In genomic region chrX:70196961-70197805, GRCh38 we compare ENCODE assay signal across 9 cellular contexts. TPM values are rescaled to one million over a fixed set of nuclear protein-coding genes. Genes with fewer than 3 reads are reported as not detected.
DNase-seq lines count a peak whose midpoint lies in the region; ATAC-seq and TF ChIP-seq lines count a peak whose summit lies in the region.
"Had no signal": no experiment of that assay in that cellular context is flagged by ENCODE, and none has a peak within 500 bp of the region (broad histone marks: within the 10 kb centered on the region; RNA-seq: fewer than 3 reads in every experiment).

No MANE protein-coding gene starts in this region.

- H3K27ac Mint-ChIP-seq in CD8-positive, alpha-beta memory T cell = no peak overlapping the region
- H3K27ac Mint-ChIP-seq in activated T-helper 2 cell treated with anti-CD3 and anti-CD28 coated beads, Interferon-gamma antibody, Interleukin-2, Interleukin-4, amounts not matched to agents 10 μg/mL and 5 μg/mL and 100 μg/mL, durations not matched to agents 14 hours and 24 hours and 36 hours = no peak overlapping the region

- peak; percentile 3 for TF ChIP-seq CTCF in HL-60 (IDR thresholded peaks at IDR 0.05; ENCODE audit: insufficient read depth, low read length)

- DNase-seq in CD8-positive, alpha-beta memory T cell = peak; percentile 35 to 70 (median 47)
- peak; percentile 21 to 47 for DNase-seq in HL-60 (ENCODE audit: low read depth in 1 of 2, low spot score in 1 of 2)
- peak; percentile 75 for DNase-seq in RKO (ENCODE audit: low spot score)
- peak; percentile 25 for DNase-seq in activated T-helper 2 cell treated with anti-CD3 and anti-CD28 coated beads, Interferon-gamma antibody, Interleukin-2, Interleukin-4, amounts not matched to agents 10 μg/mL and 5 μg/mL and 100 μg/mL, durations not matched to agents 14 hours and 24 hours and 36 hours (ENCODE audit: low spot score)
- peak; percentile 18 for DNase-seq in glomerular endothelial cell (ENCODE audit: extremely low read depth, low read depth, low spot score)
- peak; percentile 19 to 53 for DNase-seq in stimulated activated CD4-positive, alpha-beta T cell treated with anti-CD3 and anti-CD28 coated beads, Interleukin-12 subunit alpha, Interleukin-12 subunit beta, amount 100 ng/mL, for 24 hours (ENCODE audit: low read depth in 2 of 2)
- no peak for DNase-seq in T1000 (lab: John Stamatoyannopoulos, UW)

- no peak overlapping the region for H3K4me3 ChIP-seq in CD8-positive, alpha-beta memory T cell (ENCODE audit: low read length)
- H3K4me3 ChIP-seq in HL-60 (replicated peaks; ENCODE audit: insufficient read depth, low read length) = no peak overlapping the region

- POLR2A ChIA-PET in CD8-positive, alpha-beta memory T cell (lab: Charles Lee) = no interaction called here

- H3K4me1 Mint-ChIP-seq in CD8-positive, alpha-beta memory T cell = peaks cover 2 to 6% (median 4%) of the 10 kb centered on the region in 3 donors
- H3K4me1 Mint-ChIP-seq in activated T-helper 2 cell treated with anti-CD3 and anti-CD28 coated beads, Interferon-gamma antibody, Interleukin-2, Interleukin-4, amounts not matched to agents 10 μg/mL and 5 μg/mL and 100 μg/mL, durations not matched to agents 14 hours and 24 hours and 36 hours (ENCODE audit: low read depth) = peaks cover 5% of the 10 kb centered on the region

- ATAC-seq in GM19324 (IDR thresholded peaks at IDR 0.05; ENCODE audit: low FRiP score, unreplicated experiment) = peak; percentile 63

- CTCF ChIA-PET in CD8-positive, alpha-beta memory T cell (lab: Charles Lee) = interaction anchor here (2.2 kb wide), 1 partner anchor 236 kb away, joined by 9 read pairs; no protein-coding TSS in a partner anchor

- intact Hi-C loops in activated T-helper 2 cell treated with anti-CD3 and anti-CD28 coated beads, Interferon-gamma antibody, Interleukin-2, Interleukin-4, amounts not matched to agents 10 μg/mL and 5 μg/mL and 100 μg/mL, durations not matched to agents 14 hours and 24 hours and 36 hours (cut with micrococcal nuclease) = loop anchor here (1.0 kb wide), 1 partner anchor 66 kb away; no protein-coding TSS in a partner anchor

- H3K27ac ChIP-seq in CD8-positive, alpha-beta memory T cell (ENCODE audit: low read depth, low read length) = no peak overlapping the region
- no peak overlapping the region for H3K27ac ChIP-seq in HL-60 (replicated peaks)

- no peaks in the 10 kb centered on the region for H3K36me3 Mint-ChIP-seq in CD8-positive, alpha-beta memory T cell
- no peaks in the 10 kb centered on the region for H3K36me3 Mint-ChIP-seq in activated T-helper 2 cell treated with anti-CD3 and anti-CD28 coated beads, Interferon-gamma antibody, Interleukin-2, Interleukin-4, amounts not matched to agents 10 μg/mL and 5 μg/mL and 100 μg/mL, durations not matched to agents 14 hours and 24 hours and 36 hours (ENCODE audit: low read depth)

- no peaks in the 10 kb centered on the region for H3K4me1 ChIP-seq in CD8-positive, alpha-beta memory T cell (ENCODE audit: insufficient read depth, low read length)

- H3K9me3 Mint-ChIP-seq in CD8-positive, alpha-beta memory T cell = no peaks in the 10 kb centered on the region
- no peaks in the 10 kb centered on the region for H3K9me3 Mint-ChIP-seq in activated T-helper 2 cell treated with anti-CD3 and anti-CD28 coated beads, Interferon-gamma antibody, Interleukin-2, Interleukin-4, amounts not matched to agents 10 μg/mL and 5 μg/mL and 100 μg/mL, durations not matched to agents 14 hours and 24 hours and 36 hours

- H3K4me3 Mint-ChIP-seq in CD8-positive, alpha-beta memory T cell = peak overlapping the region in 2 of 7 donors; percentile 2 to 56
- H3K4me3 Mint-ChIP-seq in activated T-helper 2 cell treated with anti-CD3 and anti-CD28 coated beads, Interferon-gamma antibody, Interleukin-2, Interleukin-4, amounts not matched to agents 10 μg/mL and 5 μg/mL and 100 μg/mL, durations not matched to agents 14 hours and 24 hours and 36 hours (ENCODE audit: low read depth) = no peak overlapping the region

- H3K9me3 ChIP-seq in CD8-positive, alpha-beta memory T cell (ENCODE audit: low read length) = no peaks in the 10 kb centered on the region

- no peaks in the 10 kb centered on the region for H3K27me3 ChIP-seq in CD8-positive, alpha-beta memory T cell (ENCODE audit: insufficient read depth, low read length, poor library complexity, severe bottlenecking)
- no peaks in the 10 kb centered on the region for H3K27me3 ChIP-seq in HL-60 (ENCODE audit: insufficient read depth, poor library complexity, severe bottlenecking)

- H3K27me3 Mint-ChIP-seq in CD8-positive, alpha-beta memory T cell = peaks cover 0 to 3% of the 10 kb centered on the region in 2 donors
- peaks cover 3% of the 10 kb centered on the region for H3K27me3 Mint-ChIP-seq in activated T-helper 2 cell treated with anti-CD3 and anti-CD28 coated beads, Interferon-gamma antibody, Interleukin-2, Interleukin-4, amounts not matched to agents 10 μg/mL and 5 μg/mL and 100 μg/mL, durations not matched to agents 14 hours and 24 hours and 36 hours (ENCODE audit: low read depth)

- H3K36me3 ChIP-seq in CD8-positive, alpha-beta memory T cell (ENCODE audit: insufficient read depth, low read length) = no peaks in the 10 kb centered on the region

RNA-seq across cellular contexts. Expression of gene DGAT2L6, which starts 19.9 kb away (rescaled TPM):
- not detected for total RNA-seq in CD8-positive, alpha-beta memory T cell
- not detected for polyA plus RNA-seq in CD8-positive, alpha-beta memory T cell
- total RNA-seq in activated T-helper 2 cell treated with anti-CD3 and anti-CD28 coated beads, Interferon-gamma antibody, Interleukin-2, Interleukin-4, amounts not matched to agents 10 μg/mL and 5 μg/mL and 100 μg/mL, durations not matched to agents 14 hours and 24 hours and 36 hours = not detected in 2 replicates
- not detected in 2 replicates for total RNA-seq in glomerular endothelial cell
- total RNA-seq: activated CD8-positive, alpha-beta memory T cell treated with anti-CD3 and anti-CD28 coated beads for 36 hours had no signal

RNA-seq across cellular contexts. Expression of gene AWAT1, which starts 37.3 kb away (rescaled TPM):
- not detected for total RNA-seq in CD8-positive, alpha-beta memory T cell
- not detected for polyA plus RNA-seq in CD8-positive, alpha-beta memory T cell
- total RNA-seq in activated T-helper 2 cell treated with anti-CD3 and anti-CD28 coated beads, Interferon-gamma antibody, Interleukin-2, Interleukin-4, amounts not matched to agents 10 μg/mL and 5 μg/mL and 100 μg/mL, durations not matched to agents 14 hours and 24 hours and 36 hours = not detected in 2 replicates
- not detected in 2 replicates for total RNA-seq in glomerular endothelial cell
- total RNA-seq: activated CD8-positive, alpha-beta memory T cell treated with anti-CD3 and anti-CD28 coated beads for 36 hours had no signal
